In the genomic region with DNA sequence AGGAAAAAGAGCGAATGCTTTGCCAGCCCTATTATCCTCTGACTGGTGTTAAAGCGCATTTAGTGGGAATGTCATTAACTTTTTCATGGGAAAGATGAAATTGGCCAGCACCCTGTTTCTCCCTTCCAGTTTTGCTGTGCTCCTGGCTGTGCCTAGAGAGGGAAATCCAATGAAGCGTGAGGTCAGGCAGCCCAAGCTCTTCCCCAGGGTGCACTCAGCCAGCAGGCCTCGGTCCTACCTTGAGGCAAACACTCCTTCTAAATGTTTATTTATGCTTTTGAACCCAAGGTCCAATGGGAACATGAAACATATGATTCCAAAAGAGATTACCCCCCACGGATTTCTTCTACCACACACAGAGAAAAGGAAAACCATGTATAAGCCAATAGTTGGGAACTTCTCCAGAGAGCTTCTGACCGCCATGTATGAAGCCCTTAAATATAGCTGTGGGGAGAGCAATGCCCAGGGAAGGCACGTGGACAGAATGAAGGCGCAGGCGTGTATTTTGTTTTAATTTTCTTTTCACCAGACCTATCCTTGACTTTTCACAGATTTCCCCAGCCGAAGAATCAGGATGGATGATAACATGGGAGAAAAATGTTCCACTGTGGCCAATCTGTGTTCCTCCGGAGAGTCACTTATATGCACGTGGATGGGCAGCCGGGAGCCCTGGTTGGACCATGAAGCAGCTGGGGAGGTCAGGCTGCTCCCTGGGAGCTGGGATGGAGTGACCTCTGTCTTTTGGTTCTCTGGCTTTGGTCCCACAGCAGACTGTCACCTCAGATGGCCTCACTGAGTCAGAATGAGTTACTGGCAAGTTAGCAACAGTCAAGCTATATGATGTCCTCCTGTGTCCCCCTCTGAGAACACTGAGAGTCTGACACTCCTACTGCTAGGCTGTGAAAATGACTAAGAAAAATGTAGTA, we compare ENCODE assay signal across 12 cellular contexts. TPM values are rescaled to one million over a fixed set of nuclear protein-coding genes. Genes with fewer than 3 reads are reported as not detected.
DNase-seq lines count a peak whose midpoint lies in the region; ATAC-seq and TF ChIP-seq lines count a peak whose summit lies in the region.
"Had no signal": no experiment of that assay in that cellular context is flagged by ENCODE, and none has a peak within 500 bp of the region (broad histone marks: within the 10 kb centered on the region; RNA-seq: fewer than 3 reads in every experiment).

No MANE protein-coding gene starts in this region.

- H3K27me3 Mint-ChIP-seq in activated naive CD8-positive, alpha-beta T cell treated with anti-CD3 and anti-CD28 coated beads, Interleukin-2, amount 10 ng/mL, durations not matched to agents 7 days and 5 days = peaks cover 25% of the 10 kb centered on the region
- H3K27me3 Mint-ChIP-seq in activated naive CD8-positive, alpha-beta T cell treated with anti-CD3 and anti-CD28 coated beads for 36 hours = no peaks in the 10 kb centered on the region
- peaks cover 9% of the 10 kb centered on the region for H3K27me3 Mint-ChIP-seq in nephron progenitor cell (ENCODE audit: low read depth, poor library complexity)
- H3K27me3 Mint-ChIP-seq in activated T-helper 2 cell treated with anti-CD3 and anti-CD28 coated beads, Interferon-gamma antibody, Interleukin-2, Interleukin-4, amounts not matched to agents 10 μg/mL and 5 μg/mL and 100 μg/mL, durations not matched to agents 14 hours and 24 hours and 36 hours (ENCODE audit: low read depth) = peaks cover 8% of the 10 kb centered on the region

- no peak for DNase-seq in activated naive CD8-positive, alpha-beta T cell treated with anti-CD3 and anti-CD28 coated beads, Interleukin-2, amount 10 ng/mL, durations not matched to agents 7 days and 5 days
- no peak for DNase-seq in activated naive CD8-positive, alpha-beta T cell treated with anti-CD3 and anti-CD28 coated beads for 36 hours
- peak; percentile 24 for DNase-seq in fibroblast of gingiva (ENCODE audit: low read depth)
- no peak for DNase-seq in nephron progenitor cell
- no peak for DNase-seq in T-helper 9 cell
- no peak for DNase-seq in H4 (ENCODE audit: low spot score)
- DNase-seq in GM19238 (ENCODE audit: insufficient read length, low spot score) = no peak
- DNase-seq in activated T-helper 2 cell treated with anti-CD3 and anti-CD28 coated beads, Interferon-gamma antibody, Interleukin-2, Interleukin-4, amounts not matched to agents 10 μg/mL and 5 μg/mL and 100 μg/mL, durations not matched to agents 14 hours and 24 hours and 36 hours (ENCODE audit: low spot score) = no peak
- DNase-seq: effector CD8-positive, alpha-beta T cell; NCI-H1436; occipital lobe had no signal

- no peaks in the 10 kb centered on the region for H3K9me3 Mint-ChIP-seq in activated naive CD8-positive, alpha-beta T cell treated with anti-CD3 and anti-CD28 coated beads, Interleukin-2, amount 10 ng/mL, durations not matched to agents 7 days and 5 days
- no peaks in the 10 kb centered on the region for H3K9me3 Mint-ChIP-seq in activated naive CD8-positive, alpha-beta T cell treated with anti-CD3 and anti-CD28 coated beads for 36 hours
- no peaks in the 10 kb centered on the region for H3K9me3 Mint-ChIP-seq in nephron progenitor cell
- no peaks in the 10 kb centered on the region for H3K9me3 Mint-ChIP-seq in activated T-helper 2 cell treated with anti-CD3 and anti-CD28 coated beads, Interferon-gamma antibody, Interleukin-2, Interleukin-4, amounts not matched to agents 10 μg/mL and 5 μg/mL and 100 μg/mL, durations not matched to agents 14 hours and 24 hours and 36 hours
- H3K9me3 Mint-ChIP-seq: activated T-helper 1 cell treated with anti-CD3 and anti-CD28 coated beads, Interleukin-12 subunit alpha, Interleukin-12 subunit beta, Interleukin-2, Interleukin-4 antibody, amounts not matched to agents 30 ng/mL and 10 ng/mL and 1 ng/mL, durations not matched to agents 14 hours and 24 hours and 36 hours had no signal

- no peak for ATAC-seq in activated naive CD8-positive, alpha-beta T cell treated with anti-CD3 and anti-CD28 coated beads, Interleukin-2, amount 10 ng/mL, durations not matched to agents 7 days and 5 days (ENCODE audit: low read depth)

- peak overlapping the region; percentile 8 for H3K27ac Mint-ChIP-seq in activated naive CD8-positive, alpha-beta T cell treated with anti-CD3 and anti-CD28 coated beads, Interleukin-2, amount 10 ng/mL, durations not matched to agents 7 days and 5 days
- no peak overlapping the region for H3K27ac Mint-ChIP-seq in activated naive CD8-positive, alpha-beta T cell treated with anti-CD3 and anti-CD28 coated beads for 36 hours
- H3K27ac Mint-ChIP-seq in nephron progenitor cell = peak overlapping the region; percentile 66
- no peak overlapping the region for H3K27ac Mint-ChIP-seq in activated T-helper 2 cell treated with anti-CD3 and anti-CD28 coated beads, Interferon-gamma antibody, Interleukin-2, Interleukin-4, amounts not matched to agents 10 μg/mL and 5 μg/mL and 100 μg/mL, durations not matched to agents 14 hours and 24 hours and 36 hours
- H3K27ac Mint-ChIP-seq: activated T-helper 1 cell treated with anti-CD3 and anti-CD28 coated beads, Interleukin-12 subunit alpha, Interleukin-12 subunit beta, Interleukin-2, Interleukin-4 antibody, amounts not matched to agents 30 ng/mL and 10 ng/mL and 1 ng/mL, durations not matched to agents 14 hours and 24 hours and 36 hours had no signal

- intact Hi-C loops in activated T-helper 2 cell treated with anti-CD3 and anti-CD28 coated beads, Interferon-gamma antibody, Interleukin-2, Interleukin-4, amounts not matched to agents 10 μg/mL and 5 μg/mL and 100 μg/mL, durations not matched to agents 14 hours and 24 hours and 36 hours (cut with micrococcal nuclease) = no loop called here

- TF ChIP-seq CTCF in nephron progenitor cell (IDR thresholded peaks at IDR 0.05) = no peak

- peaks cover 13% of the 10 kb centered on the region for H3K4me1 Mint-ChIP-seq in activated naive CD8-positive, alpha-beta T cell treated with anti-CD3 and anti-CD28 coated beads, Interleukin-2, amount 10 ng/mL, durations not matched to agents 7 days and 5 days
- H3K4me1 Mint-ChIP-seq in activated naive CD8-positive, alpha-beta T cell treated with anti-CD3 and anti-CD28 coated beads for 36 hours = no peaks in the 10 kb centered on the region
- peaks cover 38% of the 10 kb centered on the region for H3K4me1 Mint-ChIP-seq in nephron progenitor cell
- peaks cover 8% of the 10 kb centered on the region for H3K4me1 Mint-ChIP-seq in activated T-helper 2 cell treated with anti-CD3 and anti-CD28 coated beads, Interferon-gamma antibody, Interleukin-2, Interleukin-4, amounts not matched to agents 10 μg/mL and 5 μg/mL and 100 μg/mL, durations not matched to agents 14 hours and 24 hours and 36 hours (ENCODE audit: low read depth)

- POLR2A ChIA-PET in activated naive CD8-positive, alpha-beta T cell treated with anti-CD3 and anti-CD28 coated beads, Interleukin-2, amount 10 ng/mL, durations not matched to agents 7 days and 5 days (lab: Charles Lee) = no interaction called here

- no peak overlapping the region for H3K4me3 Mint-ChIP-seq in activated naive CD8-positive, alpha-beta T cell treated with anti-CD3 and anti-CD28 coated beads, Interleukin-2, amount 10 ng/mL, durations not matched to agents 7 days and 5 days
- no peak overlapping the region for H3K4me3 Mint-ChIP-seq in activated naive CD8-positive, alpha-beta T cell treated with anti-CD3 and anti-CD28 coated beads for 36 hours
- no peak overlapping the region for H3K4me3 Mint-ChIP-seq in nephron progenitor cell
- no peak overlapping the region for H3K4me3 Mint-ChIP-seq in activated T-helper 2 cell treated with anti-CD3 and anti-CD28 coated beads, Interferon-gamma antibody, Interleukin-2, Interleukin-4, amounts not matched to agents 10 μg/mL and 5 μg/mL and 100 μg/mL, durations not matched to agents 14 hours and 24 hours and 36 hours (ENCODE audit: low read depth)
- H3K4me3 Mint-ChIP-seq: activated T-helper 1 cell treated with anti-CD3 and anti-CD28 coated beads, Interleukin-12 subunit alpha, Interleukin-12 subunit beta, Interleukin-2, Interleukin-4 antibody, amounts not matched to agents 30 ng/mL and 10 ng/mL and 1 ng/mL, durations not matched to agents 14 hours and 24 hours and 36 hours had no signal

- H3K36me3 Mint-ChIP-seq in activated naive CD8-positive, alpha-beta T cell treated with anti-CD3 and anti-CD28 coated beads, Interleukin-2, amount 10 ng/mL, durations not matched to agents 7 days and 5 days = no peaks in the 10 kb centered on the region
- H3K36me3 Mint-ChIP-seq in activated naive CD8-positive, alpha-beta T cell treated with anti-CD3 and anti-CD28 coated beads for 36 hours = no peaks in the 10 kb centered on the region
- no peaks in the 10 kb centered on the region for H3K36me3 Mint-ChIP-seq in nephron progenitor cell (ENCODE audit: low read depth)
- no peaks in the 10 kb centered on the region for H3K36me3 Mint-ChIP-seq in activated T-helper 2 cell treated with anti-CD3 and anti-CD28 coated beads, Interferon-gamma antibody, Interleukin-2, Interleukin-4, amounts not matched to agents 10 μg/mL and 5 μg/mL and 100 μg/mL, durations not matched to agents 14 hours and 24 hours and 36 hours (ENCODE audit: low read depth)

RNA-seq across cellular contexts. Expression of gene GPR135, which starts 37.3 kb away (rescaled TPM):
- total RNA-seq in activated naive CD8-positive, alpha-beta T cell treated with anti-CD3 and anti-CD28 coated beads, Interleukin-2, amount 10 ng/mL, durations not matched to agents 7 days and 5 days = 1 to 10 TPM; 1.5 to 2.4 TPM
- under 1 TPM; 0.60 to 0.97 TPM for total RNA-seq in activated naive CD8-positive, alpha-beta T cell treated with anti-CD3 and anti-CD28 coated beads for 36 hours
- 0.70 and 2.1 TPM in 2 replicates for total RNA-seq in H4 (2014; rRNA removed; shearing (Covaris generic))
- 1.6 and 2.4 TPM in 2 replicates for total RNA-seq in activated T-helper 2 cell treated with anti-CD3 and anti-CD28 coated beads, Interferon-gamma antibody, Interleukin-2, Interleukin-4, amounts not matched to agents 10 μg/mL and 5 μg/mL and 100 μg/mL, durations not matched to agents 14 hours and 24 hours and 36 hours

RNA-seq across cellular contexts. Expression of gene L3HYPDH, which starts 56.3 kb away (rescaled TPM):
- 10 to 100 TPM; 23.5 to 32.8 TPM for total RNA-seq in activated naive CD8-positive, alpha-beta T cell treated with anti-CD3 and anti-CD28 coated beads, Interleukin-2, amount 10 ng/mL, durations not matched to agents 7 days and 5 days
- total RNA-seq in activated naive CD8-positive, alpha-beta T cell treated with anti-CD3 and anti-CD28 coated beads for 36 hours = 1 to 10 TPM; 9.3 to 9.7 TPM
- 60.8 and 68.0 TPM in 2 replicates for total RNA-seq in H4 (2014; rRNA removed; shearing (Covaris generic))
- total RNA-seq in activated T-helper 2 cell treated with anti-CD3 and anti-CD28 coated beads, Interferon-gamma antibody, Interleukin-2, Interleukin-4, amounts not matched to agents 10 μg/mL and 5 μg/mL and 100 μg/mL, durations not matched to agents 14 hours and 24 hours and 36 hours = 14.2 and 15.9 TPM in 2 replicates

RNA-seq across cellular contexts. Expression of gene JKAMP, which starts 56.4 kb away (rescaled TPM):
- total RNA-seq in activated naive CD8-positive, alpha-beta T cell treated with anti-CD3 and anti-CD28 coated beads, Interleukin-2, amount 10 ng/mL, durations not matched to agents 7 days and 5 days = 10 to 100 TPM; 31.5 to 35.9 TPM
- 10 to 100 TPM; 19.8 to 23.6 TPM for total RNA-seq in activated naive CD8-positive, alpha-beta T cell treated with anti-CD3 and anti-CD28 coated beads for 36 hours
- total RNA-seq in H4 (2014; rRNA removed; shearing (Covaris generic)) = 145 and 168 TPM in 2 replicates
- 26.0 and 29.6 TPM in 2 replicates for total RNA-seq in activated T-helper 2 cell treated with anti-CD3 and anti-CD28 coated beads, Interferon-gamma antibody, Interleukin-2, Interleukin-4, amounts not matched to agents 10 μg/mL and 5 μg/mL and 100 μg/mL, durations not matched to agents 14 hours and 24 hours and 36 hours

Comparison
In these comparisons a context has a peak if more than half of its experiments do, and no peak if none do; other contexts are left out.
1. H3K27ac Mint-ChIP-seq: peak in activated naive CD8-positive, alpha-beta T cell treated with anti-CD3 and anti-CD28 coated beads, Interleukin-2, amount 10 ng/mL, durations not matched to agents 7 days and 5 days (single experiment) and nephron progenitor cell (single experiment); none in activated naive CD8-positive, alpha-beta T cell treated with anti-CD3 and anti-CD28 coated beads for 36 hours (single experiment) and activated T-helper 2 cell treated with anti-CD3 and anti-CD28 coated beads, Interferon-gamma antibody, Interleukin-2, Interleukin-4, amounts not matched to agents 10 μg/mL and 5 μg/mL and 100 μg/mL, durations not matched to agents 14 hours and 24 hours and 36 hours (single experiment).